In genomic region chr7:39950473-39951155, GRCh38 we compare ENCODE assay signal across 8 cellular contexts. TPM values are rescaled to one million over a fixed set of nuclear protein-coding genes. Genes with fewer than 3 reads are reported as not detected.
DNase-seq lines count a peak whose midpoint lies in the region; ATAC-seq and TF ChIP-seq lines count a peak whose summit lies in the region.

No MANE protein-coding gene starts in this region.

- H3K27me3 Mint-ChIP-seq in neural crest cell (ENCODE audit: low read depth): no peaks in the 10 kb centered on the region

- H2AFZ ChIP-seq in OCI-LY3 (ENCODE audit: low read depth, low read length): no peak overlapping the region; the same call in 1 of the 2 replicates

- H3K27ac Mint-ChIP-seq in neural crest cell (ENCODE audit: unreplicated experiment): peak overlapping the region; percentile 45

- ATAC-seq in GM18907 (IDR thresholded peaks at IDR 0.05; ENCODE audit: unreplicated experiment): peak; percentile 0

- H3K4me1 ChIP-seq in OCI-LY3 (ENCODE audit: low read length) (peaks cover 27% of the 10 kb centered on the region), suprapubic skin (peaks cover 47% of the 10 kb centered on the region)

- H3K4me3 Mint-ChIP-seq in neural crest cell: peak overlapping the region; percentile 100

- peak overlapping the region; percentile 96 for H3K4me3 ChIP-seq in OCI-LY3 (ENCODE audit: low read length)
- H3K4me3 ChIP-seq in fibroblast of the aortic adventitia (ENCODE audit: low read depth, low read length): peak overlapping the region; percentile 97
- H3K4me3 ChIP-seq in suprapubic skin: peak overlapping the region; percentile 92

- WGBS in suprapubic skin: no CpG with 5 or more reads among the region's 84 CpGs

- H3K4me1 Mint-ChIP-seq in neural crest cell: peaks cover 50% of the 10 kb centered on the region

- H3K36me3 ChIP-seq in OCI-LY3 (replicated peaks; ENCODE audit: low read depth, low read length) (peaks cover 20% of the 10 kb centered on the region), suprapubic skin (no peaks in the 10 kb centered on the region)

- H3K9ac ChIP-seq in OCI-LY3 (ENCODE audit: low read length): peak overlapping the region; percentile 95

- peak; percentile 30 for DNase-seq in activated effector memory CD4-positive, alpha-beta T cell treated with Interleukin-2 at 50 U/mL for 16 hours
- DNase-seq in fibroblast of the aortic adventitia (ENCODE audit: low read depth) (peak; percentile 41), neural crest cell (ENCODE audit: low read depth, low spot score) (peak; percentile 12), suprapubic skin (ENCODE audit: low spot score in 2 of 2) (peak in 1 of 2 donors; percentile 85), NCI-H128 (lab: John Stamatoyannopoulos, UW; ENCODE audit: unreplicated experiment) (no peak)

- peaks cover 2% of the 10 kb centered on the region for H3K36me3 Mint-ChIP-seq in neural crest cell (ENCODE audit: low read depth)

- H3K4me2 ChIP-seq in OCI-LY3 (ENCODE audit: low read length): peak overlapping the region; percentile 89

- peaks cover 62% of the 10 kb centered on the region for H3K79me2 ChIP-seq in OCI-LY3 (ENCODE audit: low read length)

- H3K9me3 ChIP-seq in OCI-LY3 (ENCODE audit: insufficient read depth, low read length) (no peaks in the 10 kb centered on the region), suprapubic skin (no peaks in the 10 kb centered on the region)

- H3K27me3 ChIP-seq in OCI-LY3 (ENCODE audit: low read depth, low read length) (no peaks in the 10 kb centered on the region), suprapubic skin (no peaks in the 10 kb centered on the region)

- TF ChIP-seq CTCF in 22Rv1 (IDR thresholded peaks at IDR 0.05): no peak
- no peak for TF ChIP-seq CTCF in OCI-LY3 (IDR thresholded peaks at IDR 0.05; ENCODE audit: low read depth, low read length)
- TF ChIP-seq CTCF in fibroblast of the aortic adventitia (IDR thresholded peaks at IDR 0.05; ENCODE audit: insufficient read depth, low read length): no peak
- TF ChIP-seq CTCF in neural crest cell (conservative IDR thresholded peaks at IDR 0.05): no peak
- TF ChIP-seq CTCF in suprapubic skin (IDR thresholded peaks at IDR 0.05): no peak

- H3K9me3 Mint-ChIP-seq in neural crest cell: no peaks in the 10 kb centered on the region

- no peak for TF ChIP-seq POLR2A in suprapubic skin (IDR thresholded peaks at IDR 0.05)

- peaks cover 40% of the 10 kb centered on the region for H4K20me1 ChIP-seq in OCI-LY3 (ENCODE audit: insufficient read depth, low read length)

- H3K27ac ChIP-seq in 22Rv1: peak overlapping the region; percentile 99
- peak overlapping the region; percentile 99 for H3K27ac ChIP-seq in OCI-LY3 (ENCODE audit: low read length)
- peak overlapping the region; percentile 100 for H3K27ac ChIP-seq in suprapubic skin

- no peak for TF ChIP-seq EP300 in suprapubic skin (IDR thresholded peaks at IDR 0.05)

RNA-seq across cellular contexts. Expression of gene CDK13, which starts 0.6 kb away (rescaled TPM):
- total RNA-seq in fibroblast of the aortic adventitia (ENCODE audit: low replicate concordance) (67.3 and 77.8 TPM in 2 replicates), neural crest cell (50.2 and 53.8 TPM in 2 replicates), suprapubic skin (100 to 1,000 TPM in 1 of 4 donors, 10 to 100 TPM in 3; 47.1 to 123 (median 75.5) TPM)
